ENCODE assay signal across 8 cellular contexts in genomic region chr7:91941450-91941849, GRCh38. TPM values are rescaled to one million over a fixed set of nuclear protein-coding genes. Genes with fewer than 3 reads are reported as not detected.
DNase-seq lines count a peak whose midpoint lies in the region; ATAC-seq, FAIRE-seq and TF ChIP-seq lines count a peak whose summit lies in the region.

No MANE protein-coding gene starts in this region.

- no peak overlapping the region for H4K8ac ChIP-seq in H1 (ENCODE audit: extremely low read depth, insufficient read depth, low read length)

- H4K20me1 ChIP-seq in H1 (replicated peaks in 1 of 2; ENCODE audit: control insufficient read depth in 1 of 2, insufficient read depth in 2 of 2, low read length in 2 of 2): no peaks in the 10 kb centered on the region

- no peaks in the 10 kb centered on the region for H3K27me3 Mint-ChIP-seq in activated CD8-positive, alpha-beta T cell treated with anti-CD3 and anti-CD28 coated beads for 36 hours

- H3K23ac ChIP-seq in H1 (ENCODE audit: insufficient read length): no peak overlapping the region

- no peak overlapping the region for H2BK120ac ChIP-seq in H1 (replicated peaks; ENCODE audit: low read depth, low read length)

- H3K14ac ChIP-seq in H1 (ENCODE audit: insufficient read length): no peak overlapping the region

- TF ChIP-seq CTCF in activated CD8-positive, alpha-beta T cell treated with anti-CD3 and anti-CD28 coated beads for 36 hours (IDR thresholded peaks at IDR 0.05): no peak
- no peak for TF ChIP-seq CTCF in H1 (IDR thresholded peaks at IDR 0.05; ENCODE audit: control extremely low read depth in 1 of 3, insufficient read depth in 1 of 3, low read depth in 1 of 3, low read length in 3 of 3)

- no peak for TF ChIP-seq EP300 in H1 (IDR thresholded peaks at IDR 0.05; ENCODE audit: borderline replicate concordance in 1 of 2, low read depth in 2 of 2, low read length in 2 of 2)

- POLR2A ChIA-PET in activated CD8-positive, alpha-beta T cell treated with anti-CD3 and anti-CD28 coated beads for 36 hours (lab: Charles Lee): interaction anchor here (0.7 to 2.0 kb wide), 7 partner anchors 8 to 852 kb away, joined by 3 to 7 read pairs (median 4); partner anchors contain the start of gene MTERF1
- POLR2A ChIA-PET in H1 (lab: Charles Lee; ENCODE audit: partially characterized antibody): interaction anchor here (0.8 to 1.1 kb wide), 5 partner anchors 8 to 506 kb away, joined by 3 read pairs; partner anchors contain the start of gene GATAD1

- H2AK5ac ChIP-seq in H1 (ENCODE audit: low read depth, low read length): no peak overlapping the region

- H3K4me2 ChIP-seq in H1 (ENCODE audit: insufficient read depth in 1 of 2, low read depth in 2 of 2, low read length in 2 of 2): peak overlapping the region; percentile 84 to 95

- no peak for FAIRE-seq in H1 (lab: Jason Lieb, UNC)

- H3K9ac ChIP-seq in H1 (replicated peaks in 1 of 4; ENCODE audit: extremely low read depth in 1 of 4, low read depth in 3 of 4, low read length in 3 of 4) (peak overlapping the region in 3 of 4 experiments; percentile 88 to 96 (median 94); a peak in 6 of 7 replicates), stomach smooth muscle (ENCODE audit: low read length in 2 of 2) (peak overlapping the region; percentile 89 to 92)

- ATAC-seq in HG02642 (IDR thresholded peaks at IDR 0.05; ENCODE audit: poor library complexity, unreplicated experiment): peak; percentile 28
- ATAC-seq in activated CD8-positive, alpha-beta T cell treated with anti-CD3 and anti-CD28 coated beads for 36 hours: peak; percentile 29

- H3K79me1 ChIP-seq in H1 (ENCODE audit: low read depth, low read length): peaks cover under 1% of the 10 kb centered on the region; the same call in 1 of the 2 replicates

- 14% methylated on average over 7 of the region's 7 CpGs; no CpG with 5 or more reads in 1 of the 2 experiments for WGBS in H1 (ENCODE audit: extremely low coverage in 1 of 2, insufficient coverage in 1 of 2, insufficient read length in 1 of 2, insufficient replicate concordance in 2 of 2, low coverage in 1 of 2, low lambda C conversion rate in 2 of 2, missing lambda C conversion rate in 1 of 2), 2 experiments
- 0 to 10% methylated on average over 1 to 2 of the region's 7 CpGs for WGBS in mesodermal cell (ENCODE audit: insufficient coverage in 2 of 2), 2 experiments

- H3K18ac ChIP-seq in H1 (ENCODE audit: extremely low read depth, low read length): no peak overlapping the region

- 0 out of 2 replicates have a peak overlapping the region, but pooled peaks have one; percentile 10 for H2AFZ ChIP-seq in H1 (ENCODE audit: low read length)

- TF ChIP-seq RAD21 in H1 (IDR thresholded peaks at IDR 0.05 in 1 of 2, conservative IDR thresholded peaks at IDR 0.05 in 1 of 2; ENCODE audit: low read depth in 2 of 2, low read length in 2 of 2): no peak

- intact Hi-C loops in activated CD8-positive, alpha-beta T cell treated with anti-CD3 and anti-CD28 coated beads for 36 hours (cut with micrococcal nuclease): no loop called here

- no peak overlapping the region for H2BK15ac ChIP-seq in H1 (ENCODE audit: low read length)

- H3K27ac Mint-ChIP-seq in activated CD8-positive, alpha-beta T cell treated with anti-CD3 and anti-CD28 coated beads for 36 hours: peak overlapping the region; percentile 95

- H3K36me3 Mint-ChIP-seq in activated CD8-positive, alpha-beta T cell treated with anti-CD3 and anti-CD28 coated beads for 36 hours (ENCODE audit: low read depth): peaks cover 2% of the 10 kb centered on the region

- H3K36me3 ChIP-seq in H1 (ENCODE audit: control insufficient read depth in 2 of 4, insufficient read depth in 4 of 4, low read length in 3 of 4) (no peaks in the 10 kb centered on the region), mesodermal cell (ENCODE audit: control insufficient read depth, insufficient read depth, low read length) (peaks cover 2% of the 10 kb centered on the region), stomach smooth muscle (ENCODE audit: control insufficient read depth in 2 of 2, insufficient read depth in 2 of 2, low read length in 2 of 2) (no peaks in the 10 kb centered on the region)

- H3K9me3 ChIP-seq in H1 (ENCODE audit: insufficient read depth in 2 of 2, low read depth in 1 of 2, low read length in 1 of 2) (no peaks in the 10 kb centered on the region), mesodermal cell (ENCODE audit: control insufficient read depth, low read length) (peaks cover 3% of the 10 kb centered on the region), stomach smooth muscle (ENCODE audit: control insufficient read depth in 2 of 2, low read length in 2 of 2) (no peaks in the 10 kb centered on the region)

- no peak for TF ChIP-seq POLR2A in H1 (IDR thresholded peaks at IDR 0.05; ENCODE audit: control extremely low read depth in 1 of 2, low read depth in 2 of 2, low read length in 2 of 2)

- peak overlapping the region; percentile 80 for H3K4me3 Mint-ChIP-seq in activated CD8-positive, alpha-beta T cell treated with anti-CD3 and anti-CD28 coated beads for 36 hours

- DNase-seq in GM03348 (ENCODE audit: low spot score) (peak; percentile 21), NCI-H446 treated with DMSO at 0.1 percent for 48 hours (lab: John Stamatoyannopoulos, UW) (peak; percentile 16), H1 (ENCODE audit: low read depth in 1 of 2, low spot score in 2 of 2) (no peak), SKM-1 (lab: John Stamatoyannopoulos, UW; ENCODE audit: unreplicated experiment) (no peak)
- DNase-seq in activated CD8-positive, alpha-beta T cell treated with anti-CD3 and anti-CD28 coated beads for 36 hours: peak; percentile 69

- H3K4me1 ChIP-seq in H1 (replicated peaks in 1 of 4; ENCODE audit: control insufficient read depth in 3 of 4, insufficient read depth in 4 of 4, low read length in 3 of 4) (no peaks in the 10 kb centered on the region), mesodermal cell (ENCODE audit: control insufficient read depth, insufficient read depth, low read length, poor library complexity, severe bottlenecking) (no peaks in the 10 kb centered on the region), stomach smooth muscle (ENCODE audit: control insufficient read depth, insufficient read depth, low read length) (peaks cover 11% of the 10 kb centered on the region)

- no peak overlapping the region for H3K4ac ChIP-seq in H1 (replicated peaks; ENCODE audit: insufficient read length, low read depth, low read length)

- H3K4me3 ChIP-seq in H1 (ENCODE audit: extremely low read depth in 1 of 4, insufficient read depth in 2 of 4, low read depth in 3 of 4, low read length in 4 of 4) (peak overlapping the region; percentile 81 to 96 (median 85)), mesodermal cell (ENCODE audit: extremely low read depth, insufficient read depth, low read length, poor library complexity, severe bottlenecking) (peak overlapping the region; percentile 71), stomach smooth muscle (ENCODE audit: low read length in 2 of 2) (peak overlapping the region; percentile 77 to 95)

- H3K56ac ChIP-seq in H1 (replicated peaks; ENCODE audit: insufficient read length, low read depth, low read length): no peak overlapping the region

- H4K5ac ChIP-seq in H1 (ENCODE audit: insufficient read length, low read depth, low read length): no peak overlapping the region

- no peak overlapping the region for H4K91ac ChIP-seq in H1 (replicated peaks; ENCODE audit: insufficient read length, low read length)

- no peak overlapping the region for H2BK12ac ChIP-seq in H1 (ENCODE audit: low read depth, low read length)

- H3K27me3 ChIP-seq in H1 (replicated peaks in 1 of 4; ENCODE audit: control insufficient read depth in 3 of 4, extremely low read depth in 1 of 4, insufficient read depth in 3 of 4, low read length in 3 of 4) (peaks cover 4 to 25% (median 13%) of the 10 kb centered on the region in 4 experiments; a peak in 5 of 7 replicates), stomach smooth muscle (ENCODE audit: control insufficient read depth in 1 of 2, insufficient read depth in 2 of 2, low read length in 2 of 2) (no peaks in the 10 kb centered on the region)

- CTCF ChIA-PET in activated CD8-positive, alpha-beta T cell treated with anti-CD3 and anti-CD28 coated beads for 36 hours (lab: Charles Lee): interaction anchor here (0.7 to 3.8 kb wide), 4 partner anchors 12 to 194 kb away, joined by 3 to 19 read pairs (median 10); partner anchors contain the start of gene MTERF1
- CTCF ChIA-PET in H1 (lab: Charles Lee; ENCODE audit: partially characterized antibody): interaction anchor here (0.8 to 1.5 kb wide), 2 partner anchors 8 to 27 kb away, joined by 3 to 7 read pairs; no protein-coding TSS in a partner anchor

- peaks cover 39% of the 10 kb centered on the region for H3K4me1 Mint-ChIP-seq in activated CD8-positive, alpha-beta T cell treated with anti-CD3 and anti-CD28 coated beads for 36 hours (ENCODE audit: low read depth)

- peaks cover 3% of the 10 kb centered on the region; the same call in 1 of the 2 replicates for H3K23me2 ChIP-seq in H1 (ENCODE audit: low read depth, low read length)

- H2BK5ac ChIP-seq in H1 (ENCODE audit: low read depth, low read length): no peak overlapping the region

- H3K9me3 Mint-ChIP-seq in activated CD8-positive, alpha-beta T cell treated with anti-CD3 and anti-CD28 coated beads for 36 hours: no peaks in the 10 kb centered on the region

- no peak overlapping the region for H3K27ac ChIP-seq in H1 (ENCODE audit: low read depth, low read length)
- peak overlapping the region; percentile 91 for H3K27ac ChIP-seq in mesodermal cell (ENCODE audit: low read depth, low read length, severe bottlenecking)
- H3K27ac ChIP-seq in stomach smooth muscle (ENCODE audit: low read length): peak overlapping the region; percentile 89

- peaks cover 0 to 47% of the 10 kb centered on the region in 2 experiments; a peak in 2 of 4 replicates for H3K79me2 ChIP-seq in H1 (ENCODE audit: control insufficient read depth in 1 of 2, insufficient read depth in 2 of 2, low read length in 2 of 2)

- no peak overlapping the region for H2BK20ac ChIP-seq in H1 (ENCODE audit: low read length)

TF ChIP-seq in H1, 55 proteins besides CTCF, POLR2A, EP300 and RAD21 (continues in another document):
- no peak for TF ChIP-seq RXRA (IDR thresholded peaks at IDR 0.05; ENCODE audit: insufficient read depth, low read depth, low read length)
- no peak for TF ChIP-seq HDAC2 (IDR thresholded peaks at IDR 0.05; ENCODE audit: borderline replicate concordance in 1 of 2, low read depth in 2 of 2, low read length in 2 of 2)

RNA-seq across cellular contexts. Expression of gene AKAP9, which starts 0.8 kb away (rescaled TPM):
- 10 to 100 TPM; 24.8 to 28.4 TPM for total RNA-seq in activated CD8-positive, alpha-beta T cell treated with anti-CD3 and anti-CD28 coated beads for 36 hours
- total RNA-seq in H1 (2021; fragmentation: NEBNext Ultra II Directional; extraction: Animal tissue kit (Norgen Biotek cat#: 25700)): 25.2 and 26.3 TPM in 2 replicates
- 2.9 and 6.2 TPM in 2 replicates for polyA plus RNA-seq in H1 (2011; rRNA removed)
- polyA plus RNA-seq in H1 (2011; cell fraction: cytosol; rRNA removed): 7.1 TPM
- 8.0 TPM for polyA plus RNA-seq in H1 (2011; cell fraction: nucleus; rRNA removed)
- 12.4 to 24.2 TPM (median 14.1 TPM) in 4 replicates for polyA plus RNA-seq in H1 (2012, experiment 1 of 2)
- polyA plus RNA-seq in H1 (2012, experiment 2 of 2): 1.0 TPM
- polyA plus RNA-seq in H1 (2013, experiment 1 of 2): 17.6 TPM
- 14.5 TPM for polyA plus RNA-seq in H1 (2013, experiment 2 of 2)
- 15.3 and 16.9 TPM in 2 replicates for polyA minus RNA-seq in H1 (2011; rRNA and poly(A)+ RNA removed)
- polyA minus RNA-seq in H1 (2011; cell fraction: cytosol; rRNA and poly(A)+ RNA removed): 18.3 TPM
- polyA minus RNA-seq in H1 (2011; cell fraction: nucleus; rRNA and poly(A)+ RNA removed): 41.2 TPM
- polyA plus RNA-seq in mesodermal cell (2013, experiment 1 of 2): 16.3 TPM
- polyA plus RNA-seq in mesodermal cell (2013, experiment 2 of 2): 18.7 TPM

Comparison
In these comparisons a context has a peak if more than half of its experiments do, and no peak if none do; other contexts are left out.
1. DNase-seq: peak in GM03348 (single experiment), NCI-H446 treated with DMSO at 0.1 percent for 48 hours (single experiment) and activated CD8-positive, alpha-beta T cell treated with anti-CD3 and anti-CD28 coated beads for 36 hours (single experiment); none in H1 (0 of 2) and SKM-1 (single experiment).
2. Peak in every context shown above with its lines, with median percentiles within 50 percentile points of each other: H3K4me3 ChIP-seq.